Comparison of ENCODE assay signal across 12 cellular contexts in genomic region chr2:157793053-157793612, GRCh38.
DNase-seq lines count a peak whose midpoint lies in the region; TF ChIP-seq lines count a peak whose summit lies in the region.
"Had no signal": no experiment of that assay in that cellular context is flagged by ENCODE, and none has a peak within 500 bp of the region (broad histone marks: within the 10 kb centered on the region; RNA-seq: fewer than 3 reads in every experiment).

No MANE protein-coding gene starts in this region.

- no peaks in the 10 kb centered on the region for H3K9me3 ChIP-seq in thyroid gland
- H3K9me3 ChIP-seq: SJCRH30 had no signal

- peak overlapping the region; percentile 51 for H3K27ac Mint-ChIP-seq in activated CD4-positive, alpha-beta T cell treated with anti-CD3 and anti-CD28 coated beads, Interleukin-2, amount 10 ng/mL, durations not matched to agents 24 days and 14 days
- H3K27ac Mint-ChIP-seq: stimulated activated effector memory CD8-positive, alpha-beta T cell treated with anti-CD3 and anti-CD28 coated beads, Interleukin-12 subunit alpha, Interleukin-12 subunit beta, amount 100 ng/mL, for 72 hours had no signal

- no peaks in the 10 kb centered on the region for H3K9me3 Mint-ChIP-seq in activated CD4-positive, alpha-beta T cell treated with anti-CD3 and anti-CD28 coated beads, Interleukin-2, amount 10 ng/mL, durations not matched to agents 24 days and 14 days
- H3K9me3 Mint-ChIP-seq: stimulated activated effector memory CD8-positive, alpha-beta T cell treated with anti-CD3 and anti-CD28 coated beads, Interleukin-12 subunit alpha, Interleukin-12 subunit beta, amount 100 ng/mL, for 72 hours had no signal

- peaks cover 37 to 39% of the 10 kb centered on the region in 2 donors for H3K4me1 ChIP-seq in thyroid gland

- TF ChIP-seq CTCF in WI38 (IDR thresholded peaks at IDR 0.05; ENCODE audit: low read depth, low read length) (peak; percentile 35; the same call in 1 of the 2 replicates), thyroid gland (IDR thresholded peaks at IDR 0.05) (peak in 5 of 6 experiments; percentile 12 to 36 (median 29)), GM13977 (IDR thresholded peaks at IDR 0.05; ENCODE audit: extremely low read depth, insufficient read depth, missing control alignments) (no peak)

- in situ Hi-C loops in GM13977 (cut with MboI; ENCODE audit: low pct_unique_long_range_greater_than_20kb, low sequenced_read_pairs, unreplicated experiment) = loop anchor here (25.0 kb wide), 1 partner anchor 219 kb away; no protein-coding TSS in a partner anchor

- no peaks in the 10 kb centered on the region for H3K27me3 ChIP-seq in thyroid gland
- H3K27me3 ChIP-seq: SJCRH30 had no signal

- H3K27ac ChIP-seq in thyroid gland = peak overlapping the region in 1 of 3 donors; percentile 22
- H3K27ac ChIP-seq: epithelial cell of prostate, SJCRH30 had no signal

- H3K36me3 Mint-ChIP-seq in activated CD4-positive, alpha-beta T cell treated with anti-CD3 and anti-CD28 coated beads, Interleukin-2, amount 10 ng/mL, durations not matched to agents 24 days and 14 days (ENCODE audit: low read depth) = peaks cover 34% of the 10 kb centered on the region
- H3K36me3 Mint-ChIP-seq: stimulated activated effector memory CD8-positive, alpha-beta T cell treated with anti-CD3 and anti-CD28 coated beads, Interleukin-12 subunit alpha, Interleukin-12 subunit beta, amount 100 ng/mL, for 72 hours had no signal

- no peaks in the 10 kb centered on the region for H3K36me3 ChIP-seq in thyroid gland

- TF ChIP-seq POLR2A in thyroid gland (IDR thresholded peaks at IDR 0.05) = no peak

- H3K4me3 ChIP-seq in WI38 (ENCODE audit: low read depth, low read length) = no peak overlapping the region
- H3K4me3 ChIP-seq in thyroid gland (replicated peaks in 1 of 3) = no peak overlapping the region
- H3K4me3 ChIP-seq: SJCRH30 had no signal

- H3K4me3 Mint-ChIP-seq in activated CD4-positive, alpha-beta T cell treated with anti-CD3 and anti-CD28 coated beads, Interleukin-2, amount 10 ng/mL, durations not matched to agents 24 days and 14 days = no peak overlapping the region
- H3K4me3 Mint-ChIP-seq: stimulated activated effector memory CD8-positive, alpha-beta T cell treated with anti-CD3 and anti-CD28 coated beads, Interleukin-12 subunit alpha, Interleukin-12 subunit beta, amount 100 ng/mL, for 72 hours had no signal

- intact Hi-C loops in activated CD4-positive, alpha-beta T cell treated with anti-CD3 and anti-CD28 coated beads, Interleukin-2, amount 10 ng/mL, durations not matched to agents 24 days and 14 days (cut with micrococcal nuclease) = no loop called here
- intact Hi-C loops in thyroid gland (cut with DNase I) = no loop called here

- H3K4me1 Mint-ChIP-seq in activated CD4-positive, alpha-beta T cell treated with anti-CD3 and anti-CD28 coated beads, Interleukin-2, amount 10 ng/mL, durations not matched to agents 24 days and 14 days = peaks cover 34% of the 10 kb centered on the region
- H3K4me1 Mint-ChIP-seq: stimulated activated effector memory CD8-positive, alpha-beta T cell treated with anti-CD3 and anti-CD28 coated beads, Interleukin-12 subunit alpha, Interleukin-12 subunit beta, amount 100 ng/mL, for 72 hours had no signal

- DNase-seq in activated CD4-positive, alpha-beta T cell treated with anti-CD3 and anti-CD28 coated beads, Interleukin-2, amount 10 ng/mL, durations not matched to agents 24 days and 14 days = no peak
- DNase-seq in activated CD4-positive, alpha-beta T cell treated with anti-CD3 and anti-CD28 coated beads for 48 hours = no peak
- peak; percentile 13 for DNase-seq in glomerular visceral epithelial cell (ENCODE audit: extremely low spot score)
- no peak for DNase-seq in thyroid gland
- no peak for DNase-seq in NCI-H1048 (lab: John Stamatoyannopoulos, UW)
- DNase-seq in foreskin melanocyte = no peak
- DNase-seq in GM13977 (ENCODE audit: low spot score) = no peak
- DNase-seq: NCI-H526 treated with DMSO at 0.1 percent for 48 hours, SJCRH30 had no signal

- H3K27me3 Mint-ChIP-seq in activated CD4-positive, alpha-beta T cell treated with anti-CD3 and anti-CD28 coated beads, Interleukin-2, amount 10 ng/mL, durations not matched to agents 24 days and 14 days = no peaks in the 10 kb centered on the region
